Comparison of ENCODE assay signal across 18 cellular contexts in the genomic region with DNA sequence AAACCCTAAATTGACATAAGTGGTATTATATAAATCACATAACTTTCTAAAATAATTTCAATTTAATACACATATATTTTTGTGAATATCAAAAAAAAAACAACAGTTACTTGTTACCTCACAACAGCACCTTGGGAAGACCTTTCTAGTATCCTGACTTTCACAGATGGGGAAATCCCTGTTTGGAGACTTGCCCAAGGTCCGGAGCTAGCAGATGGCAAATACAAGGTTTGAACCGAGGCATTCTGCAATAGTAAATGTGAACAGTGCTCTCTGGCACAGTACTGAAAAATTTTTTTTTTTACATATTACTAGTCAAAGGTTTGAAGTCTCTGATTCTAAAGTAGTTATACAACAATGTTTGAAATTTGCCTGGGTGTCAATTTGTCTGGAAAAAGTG.
"Had no signal": no experiment of that assay in that cellular context is flagged by ENCODE, and none has a peak within 500 bp of the region (broad histone marks: within the 10 kb centered on the region; RNA-seq: fewer than 3 reads in every experiment).

No MANE protein-coding gene starts in this region.

- H3K4me3 ChIP-seq: esophagus muscularis mucosa, gastroesophageal sphincter, left ventricle myocardium inferior, lower lobe of right lung, right atrium auricular region had no signal

- ATAC-seq: effector memory CD8-positive, alpha-beta T cell; gastroesophageal sphincter; lower lobe of right lung had no signal

- H3K9me3 ChIP-seq: esophagus muscularis mucosa, gastroesophageal sphincter, lower lobe of right lung, neutrophil, right atrium auricular region had no signal

- FAIRE-seq: keratinocyte, small intestine had no signal

- DNase-seq: effector memory CD8-positive, alpha-beta T cell; foreskin fibroblast; glutamatergic neuron; immature natural killer cell; left ventricle myocardium inferior; lower lobe of right lung; mesenchymal stem cell; naive B cell; small intestine; stimulated activated CD4-positive, alpha-beta T cell treated with anti-CD3 and anti-CD28 coated beads, Interleukin-2, amount 100 ng/mL, for 48 hours; stimulated activated naive CD4-positive, alpha-beta T cell treated with Interleukin-2 at 50 U/mL for 16 hours; trophoblast cell had no signal

- H3K4me1 ChIP-seq: esophagus muscularis mucosa, gastroesophageal sphincter, left ventricle myocardium inferior, lower lobe of right lung, right atrium auricular region had no signal

- H3K27me3 ChIP-seq: esophagus muscularis mucosa, gastroesophageal sphincter, neutrophil, right atrium auricular region had no signal

- H3K36me3 ChIP-seq: lower lobe of right lung, neutrophil, right atrium auricular region had no signal

- H3K27ac ChIP-seq: epithelial cell of prostate, esophagus muscularis mucosa, gastroesophageal sphincter, left ventricle myocardium inferior, lower lobe of right lung, neutrophil, right atrium auricular region had no signal
